ENCODE assay signal across 8 cellular contexts in genomic region chr13:21674271-21675009, GRCh38. TPM values are rescaled to one million over a fixed set of nuclear protein-coding genes. Genes with fewer than 3 reads are reported as not detected.
A peak's percentile ranks its signal among the peaks of the same experiment; 100 is the strongest.
DNase-seq lines count a peak whose midpoint lies in the region; ATAC-seq and TF ChIP-seq lines count a peak whose summit lies in the region.

No MANE protein-coding gene starts in this region.

- ATAC-seq in HCT116 (no peak), HG03196 (IDR thresholded peaks at IDR 0.05; ENCODE audit: unreplicated experiment) (no peak)

- H3K4me3 ChIP-seq in AG04449 (ENCODE audit: low read depth, low read length) (peak overlapping the region; percentile 46), HCT116 (replicated peaks in 1 of 2; ENCODE audit: low read depth in 1 of 2, low read length in 2 of 2) (peak overlapping the region; percentile 55 to 64), epithelial cell of proximal tubule (ENCODE audit: low read depth, low read length) (peak overlapping the region; percentile 72)

- no peaks in the 10 kb centered on the region for H3K9me2 ChIP-seq in HCT116 (ENCODE audit: insufficient read depth)

- no peak overlapping the region; the same call in 1 of the 2 replicates for H3K27ac ChIP-seq in HCT116 (ENCODE audit: low read depth, low read length)

- TF ChIP-seq CTCF in AG04449 (IDR thresholded peaks at IDR 0.05; ENCODE audit: insufficient read depth, low read length, missing control alignments): no peak
- TF ChIP-seq CTCF in HCT116 (IDR thresholded peaks at IDR 0.05 in 2 of 3, conservative IDR thresholded peaks at IDR 0.05 in 1 of 3; ENCODE audit: borderline replicate concordance in 1 of 3, insufficient read depth in 1 of 3, low read depth in 2 of 3, low read length in 2 of 3): no peak
- no peak for TF ChIP-seq CTCF in epithelial cell of proximal tubule (conservative IDR thresholded peaks at IDR 0.05; ENCODE audit: low read depth, low read length)
- TF ChIP-seq CTCF in nephron progenitor cell (IDR thresholded peaks at IDR 0.05): no peak

- peaks cover 31 to 56% of the 10 kb centered on the region in 2 experiments for H3K4me1 ChIP-seq in HCT116 (ENCODE audit: control insufficient read depth in 1 of 2, insufficient read depth in 2 of 2, low read length in 2 of 2)

- RAD21 ChIA-PET in HCT116 (lab: Charles Lee; ENCODE audit: low non-redundant PET in 1 of 2, low total read pairs in 2 of 2, uncharacterized antibody in 2 of 2, unreplicated experiment in 2 of 2): no interaction called here

- no peak for TF ChIP-seq RAD21 in HCT116 (IDR thresholded peaks at IDR 0.05; ENCODE audit: low read depth)

- intact Hi-C loops in HCT116 (cut with micrococcal nuclease): loop anchor here (5.0 to 10.0 kb wide), 2 partner anchors 1070 to 1118 kb away; no protein-coding TSS in a partner anchor
- intact Hi-C loops in activated CD4-positive, alpha-beta T cell treated with anti-CD3 and anti-CD28 coated beads, Interleukin-2, amount 10 ng/mL, durations not matched to agents 24 days and 14 days (cut with micrococcal nuclease): loop anchor here (5.0 kb wide), 1 partner anchor 388 kb away; no protein-coding TSS in a partner anchor

- H3K27me3 Mint-ChIP-seq in activated CD4-positive, alpha-beta T cell treated with anti-CD3 and anti-CD28 coated beads, Interleukin-2, amount 10 ng/mL, durations not matched to agents 24 days and 14 days: peaks cover 68% of the 10 kb centered on the region
- H3K27me3 Mint-ChIP-seq in nephron progenitor cell (ENCODE audit: low read depth, poor library complexity): peaks cover 18% of the 10 kb centered on the region

- no peaks in the 10 kb centered on the region for H3K9me3 ChIP-seq in HCT116 (ENCODE audit: control insufficient read depth in 1 of 2, insufficient read depth in 1 of 2, low read depth in 1 of 2, low read length in 2 of 2)

- BruUV-seq in HCT116 (replicated peaks; lab: Mats Ljungman, UMichigan): no TSS peak

- H2AFZ ChIP-seq in HCT116 (ENCODE audit: low read depth, low read length, poor library complexity, severe bottlenecking): no peak overlapping the region

- H3K4me2 ChIP-seq in HCT116 (ENCODE audit: low read length): peak overlapping the region; percentile 94

- DNase-seq in AG04449 (ENCODE audit: low read depth, low spot score): no peak
- DNase-seq in HCT116 (ENCODE audit: low read depth, low spot score): no peak
- DNase-seq in activated CD4-positive, alpha-beta T cell treated with anti-CD3 and anti-CD28 coated beads, Interleukin-2, amount 10 ng/mL, durations not matched to agents 24 days and 14 days: peak; percentile 71
- no peak for DNase-seq in epithelial cell of proximal tubule (ENCODE audit: low read depth)
- peak; percentile 69 for DNase-seq in nephron progenitor cell
- DNase-seq in midbrain (lab: John Stamatoyannopoulos, UW): no peak
- DNase-seq in KG1 (lab: John Stamatoyannopoulos, UW): no peak

- no peaks in the 10 kb centered on the region for H3K36me3 Mint-ChIP-seq in activated CD4-positive, alpha-beta T cell treated with anti-CD3 and anti-CD28 coated beads, Interleukin-2, amount 10 ng/mL, durations not matched to agents 24 days and 14 days (ENCODE audit: low read depth)
- H3K36me3 Mint-ChIP-seq in nephron progenitor cell (ENCODE audit: low read depth): no peaks in the 10 kb centered on the region

- no peak for TF ChIP-seq POLR2A in HCT116 (IDR thresholded peaks at IDR 0.05; ENCODE audit: borderline replicate concordance, extremely low read depth, insufficient read depth, insufficient read length)

- H3K9ac ChIP-seq in HCT116 (ENCODE audit: low read length): peak overlapping the region; percentile 35

- CTCF ChIA-PET in AG04449 (lab: Yijun Ruan, JAX): no interaction called here
- CTCF ChIA-PET in HCT116 (lab: Charles Lee): no interaction called here

- H3K4me3 Mint-ChIP-seq in activated CD4-positive, alpha-beta T cell treated with anti-CD3 and anti-CD28 coated beads, Interleukin-2, amount 10 ng/mL, durations not matched to agents 24 days and 14 days: peak overlapping the region; percentile 83
- peak overlapping the region; percentile 95 for H3K4me3 Mint-ChIP-seq in nephron progenitor cell

- H3K79me2 ChIP-seq in HCT116 (ENCODE audit: insufficient read depth, low read length): no peaks in the 10 kb centered on the region

- no peak overlapping the region for H3K27ac Mint-ChIP-seq in activated CD4-positive, alpha-beta T cell treated with anti-CD3 and anti-CD28 coated beads, Interleukin-2, amount 10 ng/mL, durations not matched to agents 24 days and 14 days
- H3K27ac Mint-ChIP-seq in nephron progenitor cell: no peak overlapping the region

- H3K27me3 ChIP-seq in HCT116 (ENCODE audit: insufficient read depth, low read length): peaks cover 27% of the 10 kb centered on the region; the same call in 1 of the 2 replicates

- POLR2A ChIA-PET in AG04449 (lab: Yijun Ruan, JAX) (no interaction called here), HCT116 (lab: Charles Lee) (interaction anchor here (0.7 to 1.4 kb wide), 4 partner anchors 36 to 135 kb away, joined by 3 to 5 read pairs (median 4); partner anchors contain the start of gene MICU2)

- H3K9me3 Mint-ChIP-seq in activated CD4-positive, alpha-beta T cell treated with anti-CD3 and anti-CD28 coated beads, Interleukin-2, amount 10 ng/mL, durations not matched to agents 24 days and 14 days: no peaks in the 10 kb centered on the region
- H3K9me3 Mint-ChIP-seq in nephron progenitor cell: no peaks in the 10 kb centered on the region

- no peaks in the 10 kb centered on the region for H4K20me1 ChIP-seq in HCT116 (ENCODE audit: insufficient read depth)

- no peaks in the 10 kb centered on the region for H3K36me3 ChIP-seq in HCT116 (ENCODE audit: control insufficient read depth in 1 of 2, insufficient read depth in 2 of 2, low read length in 2 of 2)

- H3K4me1 Mint-ChIP-seq in activated CD4-positive, alpha-beta T cell treated with anti-CD3 and anti-CD28 coated beads, Interleukin-2, amount 10 ng/mL, durations not matched to agents 24 days and 14 days: peaks cover 30% of the 10 kb centered on the region
- peaks cover 53% of the 10 kb centered on the region for H3K4me1 Mint-ChIP-seq in nephron progenitor cell

TF ChIP-seq in HCT116, 20 proteins besides CTCF, POLR2A, EP300 and RAD21:
- no peak for TF ChIP-seq ZFX (IDR thresholded peaks at IDR 0.05)
- TF ChIP-seq CEBPB (IDR thresholded peaks at IDR 0.05; ENCODE audit: low read depth): no peak
- no peak for TF ChIP-seq ATF3 (IDR thresholded peaks at IDR 0.05)
- no peak for TF ChIP-seq YY1 (IDR thresholded peaks at IDR 0.05; ENCODE audit: extremely low read depth, insufficient replicate concordance, low read depth, low read length)
- TF ChIP-seq, protein P1, sequence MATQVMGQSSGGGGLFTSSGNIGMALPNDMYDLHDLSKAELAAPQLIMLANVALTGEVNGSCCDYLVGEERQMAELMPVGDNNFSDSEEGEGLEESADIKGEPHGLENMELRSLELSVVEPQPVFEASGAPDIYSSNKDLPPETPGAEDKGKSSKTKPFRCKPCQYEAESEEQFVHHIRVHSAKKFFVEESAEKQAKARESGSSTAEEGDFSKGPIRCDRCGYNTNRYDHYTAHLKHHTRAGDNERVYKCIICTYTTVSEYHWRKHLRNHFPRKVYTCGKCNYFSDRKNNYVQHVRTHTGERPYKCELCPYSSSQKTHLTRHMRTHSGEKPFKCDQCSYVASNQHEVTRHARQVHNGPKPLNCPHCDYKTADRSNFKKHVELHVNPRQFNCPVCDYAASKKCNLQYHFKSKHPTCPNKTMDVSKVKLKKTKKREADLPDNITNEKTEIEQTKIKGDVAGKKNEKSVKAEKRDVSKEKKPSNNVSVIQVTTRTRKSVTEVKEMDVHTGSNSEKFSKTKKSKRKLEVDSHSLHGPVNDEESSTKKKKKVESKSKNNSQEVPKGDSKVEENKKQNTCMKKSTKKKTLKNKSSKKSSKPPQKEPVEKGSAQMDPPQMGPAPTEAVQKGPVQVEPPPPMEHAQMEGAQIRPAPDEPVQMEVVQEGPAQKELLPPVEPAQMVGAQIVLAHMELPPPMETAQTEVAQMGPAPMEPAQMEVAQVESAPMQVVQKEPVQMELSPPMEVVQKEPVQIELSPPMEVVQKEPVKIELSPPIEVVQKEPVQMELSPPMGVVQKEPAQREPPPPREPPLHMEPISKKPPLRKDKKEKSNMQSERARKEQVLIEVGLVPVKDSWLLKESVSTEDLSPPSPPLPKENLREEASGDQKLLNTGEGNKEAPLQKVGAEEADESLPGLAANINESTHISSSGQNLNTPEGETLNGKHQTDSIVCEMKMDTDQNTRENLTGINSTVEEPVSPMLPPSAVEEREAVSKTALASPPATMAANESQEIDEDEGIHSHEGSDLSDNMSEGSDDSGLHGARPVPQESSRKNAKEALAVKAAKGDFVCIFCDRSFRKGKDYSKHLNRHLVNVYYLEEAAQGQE (IDR thresholded peaks at IDR 0.05; ENCODE audit: low read depth): no peak
- no peak for TF ChIP-seq JUND (IDR thresholded peaks at IDR 0.05)
- TF ChIP-seq SP1 (IDR thresholded peaks at IDR 0.05; ENCODE audit: low read depth): no peak
- TF ChIP-seq MAX (IDR thresholded peaks at IDR 0.05): no peak
- no peak for TF ChIP-seq ELF1 (IDR thresholded peaks at IDR 0.05; ENCODE audit: borderline replicate concordance, low read depth)
- no peak for TF ChIP-seq EZH2phosphoT487 (IDR thresholded peaks at IDR 0.05; ENCODE audit: borderline replicate concordance)
- TF ChIP-seq EGR1 (IDR thresholded peaks at IDR 0.05; ENCODE audit: low read depth): no peak

RNA-seq across cellular contexts. Expression of gene FGF9, which starts 3.6 kb away (rescaled TPM):
- total RNA-seq in HCT116 (2021; ENCODE audit: unreplicated experiment) (1.5 TPM), epithelial cell of proximal tubule (0.22 and 0.75 TPM in 2 replicates)
- 0.17 and 0.20 TPM in 2 replicates for polyA plus RNA-seq in HCT116 (2012)
- 0.40 and 0.54 TPM in 2 replicates for total RNA-seq in activated CD4-positive, alpha-beta T cell treated with anti-CD3 and anti-CD28 coated beads, Interleukin-2, amount 10 ng/mL, durations not matched to agents 24 days and 14 days

Comparison
In these comparisons a context has a peak if more than half of its experiments do, and no peak if none do; other contexts are left out.
1. DNase-seq: peak in activated CD4-positive, alpha-beta T cell treated with anti-CD3 and anti-CD28 coated beads, Interleukin-2, amount 10 ng/mL, durations not matched to agents 24 days and 14 days (single experiment) and nephron progenitor cell (single experiment); none in AG04449 (single experiment), HCT116 (single experiment), epithelial cell of proximal tubule (single experiment), midbrain (single experiment) and KG1 (single experiment).
2. Peak in every context shown above with its lines, with median percentiles within 50 percentile points of each other: H3K4me3 ChIP-seq.